Comparison of ENCODE assay signal across 15 cellular contexts in the genomic region with DNA sequence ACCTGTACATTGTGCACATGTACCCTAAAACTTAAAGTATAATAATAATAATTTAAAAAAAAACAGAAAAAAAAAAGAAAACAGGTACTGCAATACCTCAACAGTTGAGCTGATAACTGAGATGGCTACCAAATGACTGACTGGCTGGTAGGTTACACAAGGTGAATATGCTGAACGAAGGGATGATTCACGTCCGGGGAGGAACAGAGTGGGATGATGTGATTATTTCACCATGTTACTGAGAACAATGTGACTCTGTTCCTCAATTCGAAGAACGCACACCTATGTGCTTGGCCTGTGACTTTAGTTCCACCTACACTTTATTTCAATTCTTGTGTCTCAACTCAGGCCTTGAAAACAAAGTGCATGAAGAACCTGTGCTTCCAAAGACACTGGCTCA.
DNase-seq lines count a peak whose midpoint lies in the region; ATAC-seq, FAIRE-seq and TF ChIP-seq lines count a peak whose summit lies in the region.
"Had no signal": no experiment of that assay in that cellular context is flagged by ENCODE, and none has a peak within 500 bp of the region (broad histone marks: within the 10 kb centered on the region; RNA-seq: fewer than 3 reads in every experiment).

No MANE protein-coding gene starts in this region.

- TF ChIP-seq POLR2A in GM12891 (IDR thresholded peaks at IDR 0.05; ENCODE audit: low read depth, low read length): no peak
- TF ChIP-seq POLR2A in GM18505 (IDR thresholded peaks at IDR 0.05; ENCODE audit: borderline replicate concordance, extremely low read depth, insufficient read depth, insufficient read length): no peak

- ATAC-seq in GM18505 (IDR thresholded peaks at IDR 0.05; ENCODE audit: unreplicated experiment) (no peak), omental fat pad (ENCODE audit: low FRiP score) (no peak)

- no peak for DNase-seq in GM12891 (ENCODE audit: insufficient read length, low spot score)
- DNase-seq in HT1080 (ENCODE audit: low read depth): peak; percentile 51
- DNase-seq in epithelial cell of esophagus (ENCODE audit: low read depth): peak; percentile 56
- DNase-seq in urothelium cell line (ENCODE audit: low spot score): peak; percentile 4
- DNase-seq in omental fat pad (ENCODE audit: low spot score): no peak
- DNase-seq: C1 segment of cervical spinal cord; Caco-2; CD4-positive, CD25-positive, alpha-beta regulatory T cell; IMR-90; KBM-7 had no signal

- H3K4me3 ChIP-seq in epithelial cell of esophagus (ENCODE audit: low read length): no peak overlapping the region
- H3K4me3 ChIP-seq: HAP-1 had no signal

- TF ChIP-seq CTCF in epithelial cell of esophagus (IDR thresholded peaks at IDR 0.05; ENCODE audit: insufficient read depth, low read depth, low read length, missing control alignments): no peak
- TF ChIP-seq CTCF in omental fat pad (IDR thresholded peaks at IDR 0.05): no peak

- peak; percentile 16 for FAIRE-seq in GM12891 (lab: Jason Lieb, UNC)
- no peak for FAIRE-seq in urothelium cell line (lab: Jason Lieb, UNC)
- FAIRE-seq: D721Med, G401.6, GM12892 had no signal

TF ChIP-seq in GM12891, 5 proteins besides CTCF, POLR2A, EP300 and RAD21:
- TF ChIP-seq POLR2AphosphoS5 (IDR thresholded peaks at IDR 0.05; ENCODE audit: low read depth, low read length) (no peak), PAX5 (IDR thresholded peaks at IDR 0.05; ENCODE audit: insufficient read depth, low read length, severe bottlenecking) (no peak), TAF1 (IDR thresholded peaks at IDR 0.05; ENCODE audit: low read depth, low read length) (no peak), SPI1 (IDR thresholded peaks at IDR 0.05; ENCODE audit: low read depth, low read length) (no peak), POU2F2 (IDR thresholded peaks at IDR 0.05; ENCODE audit: low read depth, low read length) (no peak)
TF ChIP-seq in GM12891: peak in this region for 0.

Comparison
In these comparisons a context has a peak if more than half of its experiments do, and no peak if none do; other contexts are left out.
1. DNase-seq: peak in HT1080 (single experiment), epithelial cell of esophagus (single experiment) and urothelium cell line (single experiment); none in GM12891 (single experiment) and omental fat pad (single experiment).